Comparison of ENCODE assay signal across 1 cellular context in genomic region chr19:1074512-1075283, GRCh38.
TF ChIP-seq lines count a peak whose summit lies in the region.

No MANE protein-coding gene starts in this region.

TF ChIP-seq in A549, 52 proteins besides CTCF, POLR2A, EP300 and RAD21 (continued from another document):
- TF ChIP-seq CHD4 (IDR thresholded peaks at IDR 0.05; ENCODE audit: borderline replicate concordance) (no peak), ZFP36 (IDR thresholded peaks at IDR 0.05; ENCODE audit: borderline replicate concordance, partially characterized antibody) (no peak), FOSL2 (IDR thresholded peaks at IDR 0.05) (no peak), FOSL2 (CRISPR knock-in tag; IDR thresholded peaks at IDR 0.05) (no peak), GATA3 (IDR thresholded peaks at IDR 0.05; ENCODE audit: borderline replicate concordance) (no peak), MYC (IDR thresholded peaks at IDR 0.05; ENCODE audit: borderline replicate concordance, low read length) (no peak)
TF ChIP-seq in A549: peak in this region for 2.
